ENCODE assay signal across 1 cellular context in the genomic region with DNA sequence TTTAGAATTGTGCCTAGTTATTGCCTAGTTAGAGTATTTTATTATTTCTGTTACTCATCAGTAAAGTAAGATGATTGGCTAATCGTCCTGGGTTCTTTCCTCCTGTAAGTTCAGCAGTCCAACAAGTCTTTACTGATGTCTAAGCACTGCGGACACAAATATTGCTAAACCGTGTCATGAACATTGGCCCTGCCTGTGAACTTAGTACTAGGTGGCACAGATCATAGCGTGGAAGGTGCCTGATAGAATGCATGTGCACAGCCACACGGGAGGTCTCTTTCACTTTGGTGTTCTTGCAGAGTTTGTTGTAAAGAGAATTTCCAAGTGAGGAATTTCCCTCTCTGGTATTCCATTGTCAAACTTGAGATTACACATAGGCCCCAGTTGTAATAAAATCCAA.
TF ChIP-seq lines count a peak whose summit lies in the region.

No MANE protein-coding gene starts in this region.

TF ChIP-seq in HepG2, 621 proteins besides CTCF, POLR2A, EP300 and RAD21 (continued from another document and continues in another):
- TF ChIP-seq SNAPC4 (CRISPR knock-in tag; IDR thresholded peaks at IDR 0.05) (no peak), PHF20 (CRISPR knock-in tag; IDR thresholded peaks at IDR 0.05) (no peak), THYN1 (CRISPR knock-in tag; IDR thresholded peaks at IDR 0.05; ENCODE audit: borderline replicate concordance, low read depth) (no peak), PHF21A (CRISPR knock-in tag; IDR thresholded peaks at IDR 0.05) (peak; percentile 85), TBL1XR1 (IDR thresholded peaks at IDR 0.05; ENCODE audit: borderline replicate concordance, low read length, partially characterized antibody) (peak; percentile 46), POLR2AphosphoS2 (IDR thresholded peaks at IDR 0.05; ENCODE audit: low read depth, low read length) (no peak), ZNF275 (CRISPR knock-in tag; IDR thresholded peaks at IDR 0.05; ENCODE audit: borderline replicate concordance) (no peak), KLF12 (CRISPR knock-in tag; IDR thresholded peaks at IDR 0.05; ENCODE audit: borderline replicate concordance) (no peak), IKZF5 (CRISPR knock-in tag; IDR thresholded peaks at IDR 0.05) (peak; percentile 68), FOXM1 (CRISPR knock-in tag; IDR thresholded peaks at IDR 0.05) (no peak), HNRNPK (IDR thresholded peaks at IDR 0.05; ENCODE audit: low read depth, low read length, poor library complexity, severe bottlenecking) (no peak), MZF1 (CRISPR knock-in tag; IDR thresholded peaks at IDR 0.05; ENCODE audit: borderline replicate concordance) (no peak), ZNF720 (CRISPR knock-in tag; IDR thresholded peaks at IDR 0.05) (no peak), YY1 (IDR thresholded peaks at IDR 0.05; ENCODE audit: insufficient read depth, insufficient replicate concordance, low read depth, low read length) (no peak), ZNF10 (CRISPR knock-in tag; IDR thresholded peaks at IDR 0.05; ENCODE audit: borderline replicate concordance, low read depth) (no peak), TFDP1 (CRISPR knock-in tag; IDR thresholded peaks at IDR 0.05; ENCODE audit: borderline replicate concordance) (peak; percentile 16; the same call in 1 of the 2 replicates), HOXA9 (CRISPR knock-in tag; IDR thresholded peaks at IDR 0.05; ENCODE audit: borderline replicate concordance) (no peak), SAFB2 (CRISPR knock-in tag; IDR thresholded peaks at IDR 0.05; ENCODE audit: borderline replicate concordance, low read depth) (no peak), NFYC (CRISPR knock-in tag; IDR thresholded peaks at IDR 0.05) (no peak), NFE2L1 (CRISPR knock-in tag; IDR thresholded peaks at IDR 0.05; ENCODE audit: borderline replicate concordance) (no peak), HES4 (CRISPR knock-in tag; IDR thresholded peaks at IDR 0.05; ENCODE audit: borderline replicate concordance) (no peak), SKI (IDR thresholded peaks at IDR 0.05; ENCODE audit: partially characterized antibody) (peak; percentile 75), HMGA1 (CRISPR knock-in tag; conservative IDR thresholded peaks at IDR 0.05) (no peak), PCBP2 (optimal IDR thresholded peaks at IDR 0.05; ENCODE audit: low read depth, low read length, poor library complexity, severe bottlenecking) (no peak), HMGXB4 (CRISPR knock-in tag; IDR thresholded peaks at IDR 0.05; ENCODE audit: borderline replicate concordance in 1 of 2, low read depth in 1 of 2) (no peak; a peak in 1 of 4 replicates), DRAP1 (CRISPR knock-in tag; IDR thresholded peaks at IDR 0.05) (no peak), BCL3 (CRISPR knock-in tag; IDR thresholded peaks at IDR 0.05) (no peak), KDM5B (CRISPR knock-in tag; IDR thresholded peaks at IDR 0.05; ENCODE audit: borderline replicate concordance) (no peak), ZNF44 (CRISPR knock-in tag; IDR thresholded peaks at IDR 0.05) (no peak), PHB2 (IDR thresholded peaks at IDR 0.05; ENCODE audit: partially characterized antibody) (no peak), SMC3 (IDR thresholded peaks at IDR 0.05; ENCODE audit: low read length) (0 out of 2 replicates have a peak, but pooled peaks have one; percentile 14), ZNF496 (CRISPR knock-in tag; IDR thresholded peaks at IDR 0.05; ENCODE audit: insufficient replicate concordance) (no peak), REPIN1 (CRISPR knock-in tag; IDR thresholded peaks at IDR 0.05; ENCODE audit: borderline replicate concordance, low read depth) (peak; percentile 92), ZFP62 (CRISPR knock-in tag; IDR thresholded peaks at IDR 0.05) (no peak), TP53 (CRISPR knock-in tag; conservative IDR thresholded peaks at IDR 0.05) (no peak), ZFP36L2 (CRISPR knock-in tag; IDR thresholded peaks at IDR 0.05) (no peak), ZNF460 (CRISPR knock-in tag; IDR thresholded peaks at IDR 0.05; ENCODE audit: borderline replicate concordance) (no peak; the same call in 1 of the 2 replicates), HDAC6 (IDR thresholded peaks at IDR 0.05; ENCODE audit: low read depth, low read length) (no peak)
- TF ChIP-seq, protein P1, sequence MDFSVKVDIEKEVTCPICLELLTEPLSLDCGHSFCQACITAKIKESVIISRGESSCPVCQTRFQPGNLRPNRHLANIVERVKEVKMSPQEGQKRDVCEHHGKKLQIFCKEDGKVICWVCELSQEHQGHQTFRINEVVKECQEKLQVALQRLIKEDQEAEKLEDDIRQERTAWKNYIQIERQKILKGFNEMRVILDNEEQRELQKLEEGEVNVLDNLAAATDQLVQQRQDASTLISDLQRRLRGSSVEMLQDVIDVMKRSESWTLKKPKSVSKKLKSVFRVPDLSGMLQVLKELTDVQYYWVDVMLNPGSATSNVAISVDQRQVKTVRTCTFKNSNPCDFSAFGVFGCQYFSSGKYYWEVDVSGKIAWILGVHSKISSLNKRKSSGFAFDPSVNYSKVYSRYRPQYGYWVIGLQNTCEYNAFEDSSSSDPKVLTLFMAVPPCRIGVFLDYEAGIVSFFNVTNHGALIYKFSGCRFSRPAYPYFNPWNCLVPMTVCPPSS (IDR thresholded peaks at IDR 0.05) = no peak
- TF ChIP-seq, protein P2, sequence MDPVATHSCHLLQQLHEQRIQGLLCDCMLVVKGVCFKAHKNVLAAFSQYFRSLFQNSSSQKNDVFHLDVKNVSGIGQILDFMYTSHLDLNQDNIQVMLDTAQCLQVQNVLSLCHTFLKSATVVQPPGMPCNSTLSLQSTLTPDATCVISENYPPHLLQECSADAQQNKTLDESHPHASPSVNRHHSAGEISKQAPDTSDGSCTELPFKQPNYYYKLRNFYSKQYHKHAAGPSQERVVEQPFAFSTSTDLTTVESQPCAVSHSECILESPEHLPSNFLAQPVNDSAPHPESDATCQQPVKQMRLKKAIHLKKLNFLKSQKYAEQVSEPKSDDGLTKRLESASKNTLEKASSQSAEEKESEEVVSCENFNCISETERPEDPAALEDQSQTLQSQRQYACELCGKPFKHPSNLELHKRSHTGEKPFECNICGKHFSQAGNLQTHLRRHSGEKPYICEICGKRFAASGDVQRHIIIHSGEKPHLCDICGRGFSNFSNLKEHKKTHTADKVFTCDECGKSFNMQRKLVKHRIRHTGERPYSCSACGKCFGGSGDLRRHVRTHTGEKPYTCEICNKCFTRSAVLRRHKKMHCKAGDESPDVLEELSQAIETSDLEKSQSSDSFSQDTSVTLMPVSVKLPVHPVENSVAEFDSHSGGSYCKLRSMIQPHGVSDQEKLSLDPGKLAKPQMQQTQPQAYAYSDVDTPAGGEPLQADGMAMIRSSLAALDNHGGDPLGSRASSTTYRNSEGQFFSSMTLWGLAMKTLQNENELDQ (CRISPR knock-in tag; IDR thresholded peaks at IDR 0.05; ENCODE audit: borderline replicate concordance) = no peak
- TF ChIP-seq, protein P3, sequence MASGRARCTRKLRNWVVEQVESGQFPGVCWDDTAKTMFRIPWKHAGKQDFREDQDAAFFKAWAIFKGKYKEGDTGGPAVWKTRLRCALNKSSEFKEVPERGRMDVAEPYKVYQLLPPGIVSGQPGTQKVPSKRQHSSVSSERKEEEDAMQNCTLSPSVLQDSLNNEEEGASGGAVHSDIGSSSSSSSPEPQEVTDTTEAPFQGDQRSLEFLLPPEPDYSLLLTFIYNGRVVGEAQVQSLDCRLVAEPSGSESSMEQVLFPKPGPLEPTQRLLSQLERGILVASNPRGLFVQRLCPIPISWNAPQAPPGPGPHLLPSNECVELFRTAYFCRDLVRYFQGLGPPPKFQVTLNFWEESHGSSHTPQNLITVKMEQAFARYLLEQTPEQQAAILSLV (CRISPR knock-in tag; IDR thresholded peaks at IDR 0.05; ENCODE audit: borderline replicate concordance) = no peak
- TF ChIP-seq, protein P4, sequence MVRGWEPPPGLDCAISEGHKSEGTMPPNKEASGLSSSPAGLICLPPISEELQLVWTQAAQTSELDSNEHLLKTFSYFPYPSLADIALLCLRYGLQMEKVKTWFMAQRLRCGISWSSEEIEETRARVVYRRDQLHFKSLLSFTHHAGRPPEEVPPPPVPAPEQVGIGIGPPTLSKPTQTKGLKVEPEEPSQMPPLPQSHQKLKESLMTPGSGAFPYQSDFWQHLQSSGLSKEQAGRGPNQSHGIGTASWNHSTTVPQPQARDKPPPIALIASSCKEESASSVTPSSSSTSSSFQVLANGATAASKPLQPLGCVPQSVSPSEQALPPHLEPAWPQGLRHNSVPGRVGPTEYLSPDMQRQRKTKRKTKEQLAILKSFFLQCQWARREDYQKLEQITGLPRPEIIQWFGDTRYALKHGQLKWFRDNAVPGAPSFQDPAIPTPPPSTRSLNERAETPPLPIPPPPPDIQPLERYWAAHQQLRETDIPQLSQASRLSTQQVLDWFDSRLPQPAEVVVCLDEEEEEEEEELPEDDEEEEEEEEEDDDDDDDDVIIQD (CRISPR knock-in tag; IDR thresholded peaks at IDR 0.05; ENCODE audit: low read depth) = peak; percentile 98
